11 cellular contexts compared by ENCODE assay signal in genomic region chr9:124220551-124221451, GRCh38. TPM values are rescaled to one million over a fixed set of nuclear protein-coding genes. Genes with fewer than 3 reads are reported as not detected.
DNase-seq lines count a peak whose midpoint lies in the region; ATAC-seq and TF ChIP-seq lines count a peak whose summit lies in the region.
"Had no signal": no experiment of that assay in that cellular context is flagged by ENCODE, and none has a peak within 500 bp of the region (broad histone marks: within the 10 kb centered on the region; RNA-seq: fewer than 3 reads in every experiment).

No MANE protein-coding gene starts in this region.

- H3K4me1 ChIP-seq in upper lobe of right lung, result peaks cover 62% of the 10 kb centered on the region

- peak overlapping the region; percentile 74 for H3K27ac Mint-ChIP-seq in activated B cell treated with CpG ODN at 0.5 μM for 24 hours
- H3K27ac Mint-ChIP-seq in immature natural killer cell, result peak overlapping the region in 5 of 6 donors; percentile 7 to 49 (median 34)

- H3K9me3 Mint-ChIP-seq in activated B cell treated with CpG ODN at 0.5 μM for 24 hours (no peaks in the 10 kb centered on the region), immature natural killer cell (no peaks in the 10 kb centered on the region)

- intact Hi-C loops in activated B cell treated with CpG ODN at 0.5 μM for 24 hours (cut with micrococcal nuclease), result no loop called here
- intact Hi-C loops in upper lobe of right lung (cut with DNase I), result no loop called here

- no peak overlapping the region for H3K4me3 ChIP-seq in upper lobe of right lung
- H3K4me3 ChIP-seq: cardiac muscle cell had no signal

- peak; percentile 39 for DNase-seq in activated effector memory CD4-positive, alpha-beta T cell treated with anti-CD3 and anti-CD28 coated beads, Interleukin-2, amount 50 U/mL, for 16 hours
- DNase-seq in activated effector memory CD4-positive, alpha-beta T cell treated with Interleukin-2 at 50 U/mL for 16 hours, result no peak
- DNase-seq in activated B cell treated with CpG ODN at 0.5 μM for 24 hours (no peak), immature natural killer cell (no peak), upper lobe of right lung (peak; percentile 59), DMS114 treated with DMSO at 0.1 percent for 48 hours (lab: John Stamatoyannopoulos, UW; ENCODE audit: unreplicated experiment) (no peak)
- DNase-seq: stimulated activated CD4-positive, alpha-beta T cell treated with anti-CD3 and anti-CD28 coated beads, Interleukin-4, amount 100 ng/mL, for 1 hour had no signal

- no peaks in the 10 kb centered on the region for H3K9me3 ChIP-seq in upper lobe of right lung

- H3K4me1 Mint-ChIP-seq in activated B cell treated with CpG ODN at 0.5 μM for 24 hours, result peaks cover 69% of the 10 kb centered on the region
- peaks cover 65 to 70% of the 10 kb centered on the region in 2 donors for H3K4me1 Mint-ChIP-seq in immature natural killer cell

- H3K27me3 Mint-ChIP-seq in activated B cell treated with CpG ODN at 0.5 μM for 24 hours (no peaks in the 10 kb centered on the region), immature natural killer cell (ENCODE audit: low read depth in 3 of 3) (peaks cover 3 to 8% (median 7%) of the 10 kb centered on the region in 3 donors)

- H3K27me3 ChIP-seq in upper lobe of right lung, result no peaks in the 10 kb centered on the region
- H3K27me3 ChIP-seq: cardiac muscle cell had no signal

- no peaks in the 10 kb centered on the region for H3K36me3 ChIP-seq in upper lobe of right lung
- H3K36me3 ChIP-seq: cardiac muscle cell had no signal

- H3K4me3 Mint-ChIP-seq in activated B cell treated with CpG ODN at 0.5 μM for 24 hours (no peak overlapping the region), immature natural killer cell (peak overlapping the region in 1 of 5 donors; percentile 15)

- CTCF ChIA-PET in activated B cell treated with CpG ODN at 0.5 μM for 24 hours (lab: Charles Lee), result interaction anchor here (0.7 kb wide), 1 partner anchor 65 kb away, joined by 3 read pairs; no protein-coding TSS in a partner anchor

- no peak overlapping the region for H3K27ac ChIP-seq in upper lobe of right lung
- H3K27ac ChIP-seq: cardiac muscle cell, KMS-11 had no signal

- ATAC-seq in activated B cell treated with CpG ODN at 0.5 μM for 24 hours (ENCODE audit: low read depth) (no peak), upper lobe of right lung (peak; percentile 60), HG03457 (IDR thresholded peaks at IDR 0.05; ENCODE audit: unreplicated experiment) (no peak), GM19467 (IDR thresholded peaks at IDR 0.05; ENCODE audit: unreplicated experiment) (no peak)

- no peak for TF ChIP-seq CTCF in activated B cell treated with CpG ODN at 0.5 μM for 24 hours (IDR thresholded peaks at IDR 0.05)
- TF ChIP-seq CTCF in upper lobe of right lung (IDR thresholded peaks at IDR 0.05), result no peak

- H3K36me3 Mint-ChIP-seq in activated B cell treated with CpG ODN at 0.5 μM for 24 hours (ENCODE audit: low read depth) (no peaks in the 10 kb centered on the region), immature natural killer cell (no peaks in the 10 kb centered on the region)

- POLR2A ChIA-PET in activated B cell treated with CpG ODN at 0.5 μM for 24 hours (lab: Charles Lee), result interaction anchor here (0.5 to 10.1 kb wide), 3 partner anchors 18 to 220 kb away, joined by 3 to 256 read pairs (median 53); partner anchors contain the start of gene NEK6

RNA-seq across cellular contexts. Expression of gene NEK6, which starts 36.9 kb away (rescaled TPM):
- total RNA-seq in activated B cell treated with CpG ODN at 0.5 μM for 24 hours (110 and 115 TPM in 2 replicates), upper lobe of right lung (137 TPM)
- 10 to 100 TPM in 2 of 3 donors, 1 to 10 TPM in 1; 8.8 to 18.0 (median 13.8) TPM for polyA plus RNA-seq in immature natural killer cell

Comparison
In these comparisons a context has a peak if more than half of its experiments do, and no peak if none do; other contexts are left out.
1. DNase-seq: peak in activated effector memory CD4-positive, alpha-beta T cell treated with anti-CD3 and anti-CD28 coated beads, Interleukin-2, amount 50 U/mL, for 16 hours (single experiment) and upper lobe of right lung (single experiment); none in activated effector memory CD4-positive, alpha-beta T cell treated with Interleukin-2 at 50 U/mL for 16 hours (single experiment), activated B cell treated with CpG ODN at 0.5 μM for 24 hours (single experiment), immature natural killer cell (0 of 3) and DMS114 treated with DMSO at 0.1 percent for 48 hours (single experiment).